ENCODE assay signal across 3 cellular contexts in genomic region chr18:76251691-76252090, GRCh38.
"Had no signal": no experiment of that assay in that cellular context is flagged by ENCODE, and none has a peak within 500 bp of the region (broad histone marks: within the 10 kb centered on the region; RNA-seq: fewer than 3 reads in every experiment).

No MANE protein-coding gene starts in this region.

- H3K4me3 ChIP-seq: GM12878 had no signal

- DNase-seq: GDM1, GF-D8 had no signal
